In the genomic region with DNA sequence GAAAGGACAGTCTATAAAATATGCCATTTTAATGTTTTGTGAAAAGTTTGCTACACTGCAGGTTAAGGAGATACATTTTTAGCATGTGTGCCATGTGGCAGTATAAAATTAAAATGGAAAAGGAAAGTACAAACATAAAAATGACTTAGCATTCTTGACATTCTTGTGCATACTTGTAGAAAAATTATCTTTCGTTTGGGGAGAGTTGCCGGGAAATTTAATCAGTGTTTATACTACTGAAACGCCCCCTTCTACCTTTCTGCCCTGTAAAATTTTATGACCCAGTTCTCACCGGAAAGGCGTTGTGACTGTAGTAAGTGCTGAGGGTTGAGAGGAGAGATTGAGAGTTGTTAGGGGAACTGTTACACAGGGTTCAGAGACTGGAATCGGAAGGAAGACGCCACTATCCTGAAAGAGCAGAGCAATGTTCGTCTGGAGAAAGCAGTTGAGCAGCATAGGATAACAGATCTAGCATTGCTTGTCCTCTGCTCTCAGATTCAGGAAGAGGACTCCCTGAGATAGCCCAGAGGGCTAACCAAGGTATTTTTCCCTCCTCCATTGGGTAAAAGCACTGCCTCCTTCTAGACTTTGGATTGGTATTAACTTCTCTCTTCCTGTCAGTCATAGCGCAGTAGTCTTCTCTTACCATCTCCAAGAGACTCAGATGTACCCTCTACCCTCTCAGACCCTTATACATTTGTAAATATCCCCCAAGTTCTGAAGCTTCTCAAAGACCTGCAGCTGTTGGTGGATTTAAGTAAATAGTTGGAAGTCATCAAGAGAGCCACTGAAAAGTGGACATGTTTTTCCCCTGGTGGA, we compare ENCODE assay signal across 19 cellular contexts. TPM values are rescaled to one million over a fixed set of nuclear protein-coding genes. Genes with fewer than 3 reads are reported as not detected.
DNase-seq lines count a peak whose midpoint lies in the region; TF ChIP-seq lines count a peak whose summit lies in the region.
"Had no signal": no experiment of that assay in that cellular context is flagged by ENCODE, and none has a peak within 500 bp of the region (broad histone marks: within the 10 kb centered on the region; RNA-seq: fewer than 3 reads in every experiment).

No MANE protein-coding gene starts in this region.

- H3K4me1 Mint-ChIP-seq in HFFc6 (ENCODE audit: low read depth) (peaks cover 16% of the 10 kb centered on the region), progenitor cell of endocrine pancreas (ENCODE audit: low read depth) (peaks cover 5% of the 10 kb centered on the region)
- H3K4me1 Mint-ChIP-seq: activated naive CD8-positive, alpha-beta T cell treated with anti-CD3 and anti-CD28 coated beads for 36 hours; stimulated activated effector memory CD8-positive, alpha-beta T cell treated with anti-CD3 and anti-CD28 coated beads, Interleukin-12 subunit alpha, Interleukin-12 subunit beta, amount 100 ng/mL, for 72 hours had no signal

- DNase-seq in HFFc6 (no peak), cerebellum (ENCODE audit: low spot score) (peak; percentile 6), left kidney (ENCODE audit: low read depth, low spot score) (peak; percentile 86), DMS 273 (lab: John Stamatoyannopoulos, UW; ENCODE audit: unreplicated experiment) (no peak), progenitor cell of endocrine pancreas (ENCODE audit: low spot score, unreplicated experiment) (no peak), NCI-H82 (lab: John Stamatoyannopoulos, UW) (no peak)
- no peak for DNase-seq in activated effector memory CD4-positive, alpha-beta T cell treated with Interleukin-2 at 50 U/mL for 16 hours
- DNase-seq: activated CD4-positive, alpha-beta memory T cell treated with anti-CD3 and anti-CD28 coated beads for 36 hours; activated naive CD8-positive, alpha-beta T cell treated with anti-CD3 and anti-CD28 coated beads for 36 hours; activated T-cell treated with anti-CD3 and anti-CD28 coated beads, Interleukin-2, amount 50 U/mL, for 4 hours; left ventricle myocardium inferior; NCI-H1436 treated with DMSO at 0.1 percent for 48 hours; NCI-H226; stimulated activated CD4-positive, alpha-beta T cell treated with anti-CD3 and anti-CD28 coated beads, Interleukin-12 subunit alpha, Interleukin-12 subunit beta, amount 100 ng/mL, for 4 hours; transverse colon had no signal

- peak overlapping the region; percentile 32 for H3K27ac ChIP-seq in subcutaneous abdominal adipose tissue (ENCODE audit: low read depth, low read length)
- H3K27ac ChIP-seq: BLaER1, cardiac muscle cell, left ventricle myocardium inferior, transverse colon had no signal

- peaks cover 0 to 42% (median 35%) of the 10 kb centered on the region in 5 donors for H3K4me1 ChIP-seq in subcutaneous abdominal adipose tissue (ENCODE audit: control insufficient read depth in 5 of 5, insufficient read depth in 5 of 5, low read length in 5 of 5)
- H3K4me1 ChIP-seq: BLaER1 had no signal

- H3K36me3 ChIP-seq in subcutaneous abdominal adipose tissue (ENCODE audit: control insufficient read depth in 5 of 5, insufficient read depth in 5 of 5, low read length in 5 of 5) = no peaks in the 10 kb centered on the region
- H3K36me3 ChIP-seq: BLaER1, cardiac muscle cell, left ventricle myocardium inferior, transverse colon had no signal

- H3K4me3 Mint-ChIP-seq in HFFc6 (0 out of 2 replicates have a peak overlapping the region, but pooled peaks have one; percentile 15), progenitor cell of endocrine pancreas (ENCODE audit: low read depth) (no peak overlapping the region)
- H3K4me3 Mint-ChIP-seq: activated CD4-positive, alpha-beta memory T cell treated with anti-CD3 and anti-CD28 coated beads for 36 hours; activated naive CD8-positive, alpha-beta T cell treated with anti-CD3 and anti-CD28 coated beads for 36 hours; activated T-cell treated with anti-CD3 and anti-CD28 coated beads, Interleukin-2, amount 50 U/mL, for 4 hours had no signal

- TF ChIP-seq CTCF in HFFc6 (IDR thresholded peaks at IDR 0.05) (no peak), progenitor cell of endocrine pancreas (IDR thresholded peaks at IDR 0.05; ENCODE audit: unreplicated experiment) (no peak)

- H3K27ac Mint-ChIP-seq in HFFc6 = no peak overlapping the region
- H3K27ac Mint-ChIP-seq in progenitor cell of endocrine pancreas = no peak overlapping the region
- H3K27ac Mint-ChIP-seq: activated CD4-positive, alpha-beta memory T cell treated with anti-CD3 and anti-CD28 coated beads for 36 hours; activated naive CD8-positive, alpha-beta T cell treated with anti-CD3 and anti-CD28 coated beads for 36 hours; stimulated activated effector memory CD8-positive, alpha-beta T cell treated with anti-CD3 and anti-CD28 coated beads, Interleukin-12 subunit alpha, Interleukin-12 subunit beta, amount 100 ng/mL, for 72 hours had no signal

- peak overlapping the region in 4 of 5 donors; percentile 22 to 87 (median 26) for H3K4me3 ChIP-seq in subcutaneous abdominal adipose tissue (ENCODE audit: low read depth in 1 of 5, low read length in 5 of 5)
- H3K4me3 ChIP-seq: BLaER1, cardiac muscle cell, left ventricle myocardium inferior, transverse colon had no signal

- H3K9me3 Mint-ChIP-seq in HFFc6 (no peaks in the 10 kb centered on the region), progenitor cell of endocrine pancreas (ENCODE audit: low read depth) (no peaks in the 10 kb centered on the region)
- H3K9me3 Mint-ChIP-seq: activated CD4-positive, alpha-beta memory T cell treated with anti-CD3 and anti-CD28 coated beads for 36 hours; activated naive CD8-positive, alpha-beta T cell treated with anti-CD3 and anti-CD28 coated beads for 36 hours; activated T-cell treated with anti-CD3 and anti-CD28 coated beads, Interleukin-2, amount 50 U/mL, for 4 hours; stimulated activated effector memory CD8-positive, alpha-beta T cell treated with anti-CD3 and anti-CD28 coated beads, Interleukin-12 subunit alpha, Interleukin-12 subunit beta, amount 100 ng/mL, for 72 hours had no signal

- H3K27me3 Mint-ChIP-seq in HFFc6 (ENCODE audit: insufficient read depth) (peaks cover 30% of the 10 kb centered on the region), progenitor cell of endocrine pancreas (peaks cover 60% of the 10 kb centered on the region)

- no peaks in the 10 kb centered on the region for H3K9me3 ChIP-seq in subcutaneous abdominal adipose tissue (ENCODE audit: control insufficient read depth in 5 of 5, low read length in 5 of 5)
- H3K9me3 ChIP-seq: left ventricle myocardium inferior, transverse colon had no signal

- H3K9ac ChIP-seq in subcutaneous abdominal adipose tissue (ENCODE audit: low read length in 5 of 5) = peak overlapping the region in 1 of 5 donors; percentile 27
- H3K9ac ChIP-seq: BLaER1 had no signal

- peaks cover 0 to 11% (median 3%) of the 10 kb centered on the region in 5 donors for H3K27me3 ChIP-seq in subcutaneous abdominal adipose tissue (ENCODE audit: control insufficient read depth in 5 of 5, insufficient read depth in 4 of 5, low read length in 5 of 5)
- H3K27me3 ChIP-seq: BLaER1 had no signal

- H3K36me3 Mint-ChIP-seq in HFFc6 (ENCODE audit: low read depth) = no peaks in the 10 kb centered on the region
- no peaks in the 10 kb centered on the region for H3K36me3 Mint-ChIP-seq in progenitor cell of endocrine pancreas (ENCODE audit: insufficient read depth)
- H3K36me3 Mint-ChIP-seq: activated CD4-positive, alpha-beta memory T cell treated with anti-CD3 and anti-CD28 coated beads for 36 hours; activated naive CD8-positive, alpha-beta T cell treated with anti-CD3 and anti-CD28 coated beads for 36 hours; stimulated activated effector memory CD8-positive, alpha-beta T cell treated with anti-CD3 and anti-CD28 coated beads, Interleukin-12 subunit alpha, Interleukin-12 subunit beta, amount 100 ng/mL, for 72 hours had no signal

RNA-seq across cellular contexts. Expression of gene CDH20, which starts 2.7 kb away (rescaled TPM):
- not detected for total RNA-seq in HFFc6 (2021; fragmentation: NEBNext Ultra II Directional; extraction: Animal tissue kit (Norgen Biotek cat#: 25700))
- total RNA-seq in cerebellum = 29.0 TPM
- 0.33 and 0.65 TPM in 2 replicates for total RNA-seq in progenitor cell of endocrine pancreas
- total RNA-seq: cardiac muscle cell, left ventricle myocardium inferior had no signal

Comparison
In these comparisons a context has a peak if more than half of its experiments do, and no peak if none do; other contexts are left out.
1. DNase-seq: peak in cerebellum (single experiment) and left kidney (single experiment); none in HFFc6 (single experiment), DMS 273 (single experiment), activated effector memory CD4-positive, alpha-beta T cell treated with Interleukin-2 at 50 U/mL for 16 hours (single experiment), progenitor cell of endocrine pancreas (single experiment) and NCI-H82 (single experiment).
2. RNA of gene CDH20, which starts 2.7 kb away (total RNA-seq): 29.0 TPM in cerebellum (single experiment); 0.33 to 0.65 TPM in progenitor cell of endocrine pancreas and not detected in HFFc6; every median in the first group is over 10 times any median in the second.